ENCODE assay signal across 16 cellular contexts in genomic region chr1:101039245-101039644, GRCh38. TPM values are rescaled to one million over a fixed set of nuclear protein-coding genes. Genes with fewer than 3 reads are reported as not detected.
DNase-seq lines count a peak whose midpoint lies in the region; ATAC-seq, FAIRE-seq and TF ChIP-seq lines count a peak whose summit lies in the region.
"Had no signal": no experiment of that assay in that cellular context is flagged by ENCODE, and none has a peak within 500 bp of the region (broad histone marks: within the 10 kb centered on the region; RNA-seq: fewer than 3 reads in every experiment).

No MANE protein-coding gene starts in this region.

- intact Hi-C loops in HepG2 (cut with micrococcal nuclease; ENCODE audit: unreplicated experiment), result no loop called here

- no peaks in the 10 kb centered on the region for H3K4me1 ChIP-seq in HepG2 (ENCODE audit: insufficient read depth, low read length)
- H3K4me1 ChIP-seq: BE2C had no signal

- no peaks in the 10 kb centered on the region for H3K36me3 ChIP-seq in HepG2 (replicated peaks in 1 of 2; ENCODE audit: control insufficient read depth in 1 of 2, insufficient read depth in 2 of 2, low read length in 2 of 2)

- peak; percentile 45 for DNase-seq in M059J (ENCODE audit: low read depth)
- DNase-seq in astrocyte of the hippocampus (ENCODE audit: low read depth, low spot score), result peak; percentile 43
- DNase-seq in fibroblast of gingiva (ENCODE audit: low read depth), result peak; percentile 60
- no peak for DNase-seq in H54 (ENCODE audit: insufficient read length, low spot score)
- DNase-seq in omental fat pad (ENCODE audit: low spot score), result no peak
- no peak for DNase-seq in HCEC 1CT
- DNase-seq in HepG2 (ENCODE audit: low spot score), result no peak
- DNase-seq: BE2C; CD4-positive, alpha-beta memory T cell; MV-4-11; NCI-H1436; NCI-H2029 treated with DMSO at 0.1 percent for 48 hours; NCI-H524; RPMI8226 had no signal

- H3K9ac ChIP-seq in HepG2 (ENCODE audit: insufficient read depth, low read depth, low read length), result no peak overlapping the region

- TF ChIP-seq RAD21 in HepG2 (CRISPR knock-in tag; IDR thresholded peaks at IDR 0.05), result no peak

- no peak overlapping the region for H3K27ac ChIP-seq in HepG2 (ENCODE audit: extremely low read length, insufficient read depth, low read length)

- FAIRE-seq in H54 (lab: Jason Lieb, UNC), result no peak
- FAIRE-seq in HepG2 (lab: Jason Lieb, UNC), result no peak
- FAIRE-seq: D721Med had no signal

- BruUV-seq in HepG2 (replicated peaks; lab: Mats Ljungman, UMichigan), result no TSS peak

- no peak overlapping the region for H2AFZ ChIP-seq in HepG2 (ENCODE audit: low read length)

- in situ Hi-C loops in HepG2 (cut with HindIII; ENCODE audit: extremely low pct_ligation_motif_present, low pct_unique_long_range_greater_than_20kb), result no loop called here

- ATAC-seq in omental fat pad (ENCODE audit: low FRiP score) (no peak), HepG2 (no peak)
- ATAC-seq: HCT116 had no signal

- no peak overlapping the region for H3K4me3 ChIP-seq in HepG2 (replicated peaks in 1 of 3; ENCODE audit: insufficient read depth in 1 of 3, low read depth in 2 of 3, low read length in 3 of 3)

- CTCF ChIA-PET in HepG2 (lab: Yijun Ruan, JAX; ENCODE audit: low intra/inter-chr PET ratio, low total read pairs), result no interaction called here

- no peak for TF ChIP-seq POLR2A in H54 (IDR thresholded peaks at IDR 0.05; ENCODE audit: low read depth, low read length)
- TF ChIP-seq POLR2A in HepG2 (IDR thresholded peaks at IDR 0.05; ENCODE audit: insufficient read depth in 1 of 2, low read depth in 2 of 2, low read length in 2 of 2), result no peak

- H4K20me1 ChIP-seq in HepG2 (ENCODE audit: insufficient read depth, low read length), result no peaks in the 10 kb centered on the region

- H3K4me2 ChIP-seq in HepG2 (ENCODE audit: low read depth, low read length), result no peak overlapping the region

- TF ChIP-seq CTCF in omental fat pad (IDR thresholded peaks at IDR 0.05) (no peak), HepG2 (CRISPR knock-in tag; IDR thresholded peaks at IDR 0.05) (no peak)

- H3K9me3 ChIP-seq in HepG2 (ENCODE audit: low read length), result peaks cover 20% of the 10 kb centered on the region
- H3K9me3 ChIP-seq: BE2C had no signal

- H3K27me3 ChIP-seq in HepG2 (ENCODE audit: control insufficient read depth in 1 of 2, insufficient read depth in 2 of 2, low read length in 2 of 2), result no peaks in the 10 kb centered on the region
- H3K27me3 ChIP-seq: BE2C had no signal

- no peaks in the 10 kb centered on the region for H3K79me2 ChIP-seq in HepG2 (ENCODE audit: insufficient read depth, low read length)

- POLR2A ChIA-PET in HepG2 (lab: Yijun Ruan, JAX), result no interaction called here

- TF ChIP-seq EP300 in HepG2 (IDR thresholded peaks at IDR 0.05; ENCODE audit: low read depth in 2 of 2, low read length in 2 of 2), result no peak
- TF ChIP-seq EP300 in HepG2 (CRISPR knock-in tag; IDR thresholded peaks at IDR 0.05; ENCODE audit: borderline replicate concordance), result no peak

- WGBS in HepG2 (ENCODE audit: low lambda C conversion rate), result 100% methylated on average over 1 of the region's 1 CpG

TF ChIP-seq in HepG2, 621 proteins besides CTCF, POLR2A, EP300 and RAD21:
- no peak for TF ChIP-seq SRSF1 (optimal IDR thresholded peaks at IDR 0.05; ENCODE audit: low read depth, low read length)

RNA-seq across cellular contexts. Expression of gene DPH5, which starts 13.7 kb away (rescaled TPM):
- total RNA-seq in M059J (2014; rRNA removed; shearing (Covaris generic)), result 27.4 and 30.3 TPM in 2 replicates
- total RNA-seq in omental fat pad (10 to 100 TPM in 3 of 4 donors, 1 to 10 TPM in 1; 8.8 to 35.3 (median 15.8) TPM), HepG2 (2016; rRNA removed; fragmentation: Illumina TruSeq; extraction: Trizol) (53.2 and 71.9 TPM in 2 replicates)
- 33.1 and 38.2 TPM in 2 replicates for total RNA-seq in HepG2 (2016; cell fraction: cytosol; rRNA removed; fragmentation: Illumina TruSeq; extraction: Trizol; ENCODE audit: low read depth)
- 46.8 and 68.3 TPM in 2 replicates for total RNA-seq in HepG2 (2016; cell fraction: insoluble cytoplasmic fraction; rRNA removed; fragmentation: Illumina TruSeq; extraction: Trizol)
- 65.5 and 77.5 TPM in 2 replicates for total RNA-seq in HepG2 (2016; cell fraction: membrane; rRNA removed; fragmentation: Illumina TruSeq; extraction: Trizol)
- 32.7 and 34.5 TPM in 2 replicates for total RNA-seq in HepG2 (2016; cell fraction: nucleus; rRNA removed; fragmentation: Illumina TruSeq; extraction: Trizol)
- polyA plus RNA-seq in HepG2 (2011; rRNA removed), result 53.2 and 79.6 TPM in 2 replicates
- 39.6 and 62.6 TPM in 2 replicates for polyA plus RNA-seq in HepG2 (2011; cell fraction: cytosol; rRNA removed)
- 13.5 and 22.1 TPM in 2 replicates for polyA plus RNA-seq in HepG2 (2011; cell fraction: nucleus; rRNA removed)
- 49.4 and 52.3 TPM in 2 replicates for polyA plus RNA-seq in HepG2 (2012)
- 33.4 and 40.5 TPM in 2 replicates for polyA plus RNA-seq in HepG2 (2016; cell fraction: cytosol; fragmentation: Illumina TruSeq; extraction: Trizol; ENCODE audit: low read depth)
- polyA plus RNA-seq in HepG2 (2016; cell fraction: insoluble cytoplasmic fraction; fragmentation: Illumina TruSeq; extraction: Trizol; ENCODE audit: low read depth), result 72.7 and 77.7 TPM in 2 replicates
- 66.6 and 74.5 TPM in 2 replicates for polyA plus RNA-seq in HepG2 (2016; cell fraction: membrane; fragmentation: Illumina TruSeq; extraction: Trizol; ENCODE audit: low read depth)
- polyA plus RNA-seq in HepG2 (2016; cell fraction: nucleus; fragmentation: Illumina TruSeq; extraction: Trizol; ENCODE audit: insufficient read depth, low read depth), result 45.1 and 49.4 TPM in 2 replicates
- 13.1 and 26.7 TPM in 2 replicates for polyA minus RNA-seq in HepG2 (2011; rRNA and poly(A)+ RNA removed; ENCODE audit: low replicate concordance)
- 15.5 and 18.1 TPM in 2 replicates for polyA minus RNA-seq in HepG2 (2011; cell fraction: cytosol; rRNA and poly(A)+ RNA removed)
- 22.7 and 31.3 TPM in 2 replicates for polyA minus RNA-seq in HepG2 (2011; cell fraction: nucleus; rRNA and poly(A)+ RNA removed)

Comparison
In these comparisons a context has a peak if more than half of its experiments do, and no peak if none do; other contexts are left out.
1. DNase-seq: peak in M059J (single experiment), astrocyte of the hippocampus (single experiment) and fibroblast of gingiva (single experiment); none in H54 (single experiment), omental fat pad (single experiment), HCEC 1CT (single experiment) and HepG2 (single experiment).